In genomic region chr2:172550419-172550818, GRCh38 we compare ENCODE assay signal across 16 cellular contexts. TPM values are rescaled to one million over a fixed set of nuclear protein-coding genes. Genes with fewer than 3 reads are reported as not detected.
DNase-seq lines count a peak whose midpoint lies in the region; ATAC-seq and TF ChIP-seq lines count a peak whose summit lies in the region.
"Had no signal": no experiment of that assay in that cellular context is flagged by ENCODE, and none has a peak within 500 bp of the region (broad histone marks: within the 10 kb centered on the region; RNA-seq: fewer than 3 reads in every experiment).

No MANE protein-coding gene starts in this region.

- ATAC-seq in CD4-positive, alpha-beta T cell (ENCODE audit: poor library complexity): no peak
- ATAC-seq in GM23338 (no peak), WTC11 (no peak), omental fat pad (ENCODE audit: low FRiP score) (no peak)

- H4K20me1 ChIP-seq in GM23338 (replicated peaks; ENCODE audit: insufficient read depth) (no peaks in the 10 kb centered on the region), PC-9 (ENCODE audit: insufficient read depth) (no peaks in the 10 kb centered on the region)

- POLR2A ChIA-PET in CD4-positive, alpha-beta T cell (lab: Charles Lee): interaction anchor here (2.0 to 2.5 kb wide), 2 partner anchors 43 to 55 kb away, joined by 6 to 7 read pairs; no protein-coding TSS in a partner anchor
- POLR2A ChIA-PET in WTC11 (lab: Charles Lee): no interaction called here
- POLR2A ChIA-PET in PC-9 (lab: Charles Lee; ENCODE audit: unreplicated experiment): no interaction called here

- no peaks in the 10 kb centered on the region for H3K79me2 ChIP-seq in GM23338 (replicated peaks; ENCODE audit: insufficient read depth)
- no peaks in the 10 kb centered on the region for H3K79me2 ChIP-seq in mesendoderm (ENCODE audit: control insufficient read depth, insufficient read depth, low read length)
- no peaks in the 10 kb centered on the region for H3K79me2 ChIP-seq in PC-9 (ENCODE audit: low read depth)

- peaks cover 18% of the 10 kb centered on the region for H3K36me3 ChIP-seq in GM23338 (ENCODE audit: insufficient read depth)
- no peaks in the 10 kb centered on the region for H3K36me3 ChIP-seq in mesendoderm (ENCODE audit: control insufficient read depth, insufficient read depth, low read length)
- H3K36me3 ChIP-seq in PC-9 (ENCODE audit: low read depth): no peaks in the 10 kb centered on the region
- H3K36me3 ChIP-seq: HAP-1 had no signal

- H3K4me1 Mint-ChIP-seq in CD4-positive, alpha-beta T cell (ENCODE audit: low read depth): peaks cover 46% of the 10 kb centered on the region
- peaks cover 56% of the 10 kb centered on the region for H3K4me1 Mint-ChIP-seq in GM23338
- H3K4me1 Mint-ChIP-seq in WTC11: peaks cover 80% of the 10 kb centered on the region

- intact Hi-C loops in CD4-positive, alpha-beta T cell (cut with DNase I, micrococcal nuclease): loop anchor here in 1 of 2 experiments (5.0 to 10.0 kb wide), 8 partner anchors 123 to 1704 kb away; partner anchors contain the start of genes DCAF17, DYNC1I2, GORASP2 and ITGA6
- intact Hi-C loops in PC-9 (cut with micrococcal nuclease; ENCODE audit: unreplicated experiment): no loop called here

- H3K9me3 Mint-ChIP-seq in CD4-positive, alpha-beta T cell: no peaks in the 10 kb centered on the region
- H3K9me3 Mint-ChIP-seq in GM23338 (peaks cover 44% of the 10 kb centered on the region), WTC11 (peaks cover 29% of the 10 kb centered on the region)
- H3K9me3 Mint-ChIP-seq: CD8-positive, alpha-beta memory T cell had no signal

- H2AK5ac ChIP-seq in mesendoderm (ENCODE audit: low read length): no peak overlapping the region

- no peaks in the 10 kb centered on the region for H3K27me3 Mint-ChIP-seq in CD4-positive, alpha-beta T cell
- H3K27me3 Mint-ChIP-seq in GM23338 (ENCODE audit: insufficient read depth, low read depth, poor library complexity): peaks cover 2% of the 10 kb centered on the region
- peaks cover 6% of the 10 kb centered on the region for H3K27me3 Mint-ChIP-seq in WTC11 (ENCODE audit: low read depth)
- H3K27me3 Mint-ChIP-seq: B cell; CD8-positive, alpha-beta memory T cell had no signal

- H3K79me1 ChIP-seq in mesendoderm (ENCODE audit: low read length): no peaks in the 10 kb centered on the region

- H3K36me3 Mint-ChIP-seq in CD4-positive, alpha-beta T cell (ENCODE audit: low read depth): peaks cover 10% of the 10 kb centered on the region
- H3K36me3 Mint-ChIP-seq in GM23338 (ENCODE audit: low read depth) (peaks cover 45% of the 10 kb centered on the region), WTC11 (peaks cover 51% of the 10 kb centered on the region)

- H2BK15ac ChIP-seq in mesendoderm (replicated peaks; ENCODE audit: low read depth): no peak overlapping the region

- no peak for DNase-seq in CD4-positive, alpha-beta T cell
- DNase-seq in GM23338 (ENCODE audit: low spot score): no peak
- DNase-seq in WTC11 (ENCODE audit: low spot score): no peak
- DNase-seq in mesendoderm: peak; percentile 64
- DNase-seq in PC-9: no peak
- DNase-seq in inferior parietal cortex (ENCODE audit: extremely low spot score): no peak
- DNase-seq in omental fat pad (ENCODE audit: low spot score): no peak
- DNase-seq: DMS 273 treated with DMSO at 0.1 percent for 48 hours; NCI-H1092; NCI-H1694; NCI-H345; NCI-H69; NK-92 treated with Interleukin-12 subunit alpha and Interleukin-12 subunit beta, amount 100 ng/mL, for 24 hours had no signal

- no peak overlapping the region for H3K27ac Mint-ChIP-seq in CD4-positive, alpha-beta T cell
- H3K27ac Mint-ChIP-seq in GM23338: peak overlapping the region; percentile 85
- peak overlapping the region; percentile 99 for H3K27ac Mint-ChIP-seq in WTC11
- H3K27ac Mint-ChIP-seq: B cell had no signal

- H3K18ac ChIP-seq in mesendoderm (ENCODE audit: low read length): peak overlapping the region; percentile 98

- no peaks in the 10 kb centered on the region for H3F3A ChIP-seq in GM23338 (replicated peaks; ENCODE audit: low read depth)
- H3F3A ChIP-seq in PC-9 (ENCODE audit: insufficient read depth, low read depth): peaks cover 24% of the 10 kb centered on the region; the same call in 1 of the 2 replicates

- no peak for TF ChIP-seq CTCF in CD4-positive, alpha-beta T cell (IDR thresholded peaks at IDR 0.05)
- no peak for TF ChIP-seq CTCF in GM23338 (conservative IDR thresholded peaks at IDR 0.05; ENCODE audit: low read depth in 2 of 2)
- no peak for TF ChIP-seq CTCF in WTC11 (IDR thresholded peaks at IDR 0.05)
- no peak for TF ChIP-seq CTCF in PC-9 (conservative IDR thresholded peaks at IDR 0.05)
- no peak for TF ChIP-seq CTCF in omental fat pad (IDR thresholded peaks at IDR 0.05)

- H3K4ac ChIP-seq in mesendoderm (ENCODE audit: low read depth, low read length): no peak overlapping the region

- BruUV-seq in PC-9 (replicated peaks; lab: Mats Ljungman, UMichigan): no TSS peak

- H3K4me3 Mint-ChIP-seq in CD4-positive, alpha-beta T cell: peak overlapping the region; percentile 52
- no peak overlapping the region for H3K4me3 Mint-ChIP-seq in GM23338
- H3K4me3 Mint-ChIP-seq in WTC11: 0 out of 2 replicates have a peak overlapping the region, but pooled peaks have one; percentile 20
- H3K4me3 Mint-ChIP-seq: B cell had no signal

- H4K8ac ChIP-seq in mesendoderm (ENCODE audit: low read depth, low read length): no peak overlapping the region

- H3K27ac ChIP-seq in CD4-positive, alpha-beta T cell (ENCODE audit: low read depth, low read length): no peak overlapping the region
- H3K27ac ChIP-seq in GM23338 (ENCODE audit: low read depth) (peak overlapping the region; percentile 35), mesendoderm (ENCODE audit: low read depth, low read length) (peak overlapping the region; percentile 56), PC-9 (no peak overlapping the region)

- H3K9me3 ChIP-seq in CD4-positive, alpha-beta T cell (ENCODE audit: control insufficient read depth, low read length): no peaks in the 10 kb centered on the region
- no peaks in the 10 kb centered on the region; the same call in 1 of the 2 replicates for H3K9me3 ChIP-seq in PC-9 (ENCODE audit: insufficient read depth, low read depth)
- H3K9me3 ChIP-seq: HAP-1 had no signal

- no peaks in the 10 kb centered on the region for H3K27me3 ChIP-seq in CD4-positive, alpha-beta T cell (ENCODE audit: control insufficient read depth, insufficient read depth, low read length)
- H3K27me3 ChIP-seq in GM23338 (ENCODE audit: insufficient read depth) (0 out of 2 replicates have a peak, but pooled peaks cover 3% of the 10 kb centered on the region), mesendoderm (ENCODE audit: insufficient read depth, low read length, poor library complexity) (no peaks in the 10 kb centered on the region), PC-9 (ENCODE audit: insufficient read depth, low read depth) (no peaks in the 10 kb centered on the region)

- H2AFZ ChIP-seq in GM23338 (no peak overlapping the region), PC-9 (no peak overlapping the region; the same call in 1 of the 2 replicates)

- no peak overlapping the region for H3K4me3 ChIP-seq in GM23338
- H3K4me3 ChIP-seq in mesendoderm (ENCODE audit: low read length): no peak overlapping the region
- no peak overlapping the region for H3K4me3 ChIP-seq in PC-9
- H3K4me3 ChIP-seq: HAP-1 had no signal

- H2BK120ac ChIP-seq in mesendoderm (ENCODE audit: low read depth, low read length): peak overlapping the region; percentile 94

- H3K56ac ChIP-seq in mesendoderm (ENCODE audit: low read length): peak overlapping the region; percentile 19

- H3K4me2 ChIP-seq in GM23338 (peak overlapping the region; percentile 8), mesendoderm (ENCODE audit: low read length) (no peak overlapping the region), PC-9 (no peak overlapping the region)

- no peak overlapping the region for H4K5ac ChIP-seq in mesendoderm (ENCODE audit: low read length)

- CTCF ChIA-PET in CD4-positive, alpha-beta T cell (lab: Charles Lee): no interaction called here
- CTCF ChIA-PET in WTC11 (lab: Charles Lee) (interaction anchor here (3.0 kb wide), 1 partner anchor 124 kb away, joined by 14 read pairs; no protein-coding TSS in a partner anchor), PC-9 (lab: Charles Lee) (no interaction called here)

- H2BK5ac ChIP-seq in mesendoderm (ENCODE audit: low read length): no peak overlapping the region

- H3K9me2 ChIP-seq in GM23338 (ENCODE audit: insufficient read depth): no peaks in the 10 kb centered on the region
- H3K9me2 ChIP-seq in PC-9 (ENCODE audit: insufficient read depth): no peaks in the 10 kb centered on the region

- H3K4me1 ChIP-seq in GM23338 (ENCODE audit: insufficient read depth): peaks cover 59% of the 10 kb centered on the region
- H3K4me1 ChIP-seq in mesendoderm (ENCODE audit: control insufficient read depth, low read depth, low read length): peaks cover 6% of the 10 kb centered on the region
- peaks cover 56% of the 10 kb centered on the region for H3K4me1 ChIP-seq in PC-9 (replicated peaks; ENCODE audit: insufficient read depth)

- H3K23ac ChIP-seq in mesendoderm (ENCODE audit: low read length): no peak overlapping the region

- no peak overlapping the region for H3K9ac ChIP-seq in mesendoderm (ENCODE audit: low read length)

TF ChIP-seq in GM23338, 12 proteins besides CTCF, POLR2A, EP300 and RAD21 (continues in another document):
- no peak for TF ChIP-seq CREB1 (CRISPR knock-in tag; IDR thresholded peaks at IDR 0.05; ENCODE audit: low read depth)

TF ChIP-seq in WTC11, 78 proteins besides CTCF, POLR2A, EP300 and RAD21 (continues in another document):
- no peak for TF ChIP-seq CDX4 (CRISPR knock-in tag; IDR thresholded peaks at IDR 0.05; ENCODE audit: borderline replicate concordance)
- no peak for TF ChIP-seq HMGA2 (CRISPR knock-in tag; IDR thresholded peaks at IDR 0.05)
- TF ChIP-seq EMX1 (CRISPR knock-in tag; IDR thresholded peaks at IDR 0.05): no peak

RNA-seq across cellular contexts. Expression of gene PDK1, which starts 5.5 kb away (rescaled TPM):
- total RNA-seq in CD4-positive, alpha-beta T cell: 10 to 100 TPM; 30.0 to 31.1 TPM
- total RNA-seq in GM23338 (2014; rRNA removed; shearing (Covaris generic)): 25.6 and 26.5 TPM in 2 replicates
- polyA plus RNA-seq in GM23338 (2016; fragmentation: Nextera tagmentation; extraction: Ambion mirVana): 42.0 and 53.7 TPM in 2 replicates
- 22.9 to 31.6 TPM (median 30.5 TPM) in 3 replicates for total RNA-seq in WTC11 (2021)
- 33.1 TPM for polyA plus RNA-seq in mesendoderm (2013, experiment 1 of 2)
- 34.5 TPM for polyA plus RNA-seq in mesendoderm (2013, experiment 2 of 2)
- total RNA-seq in PC-9 (2021): 15.9 and 18.5 TPM in 2 replicates
- 10 to 100 TPM; 12.0 to 18.8 (median 16.8) TPM for total RNA-seq in omental fat pad

Comparison
In these comparisons a context has a peak if more than half of its experiments do, and no peak if none do; other contexts are left out.
1. H3K27ac ChIP-seq: peak in GM23338 (single experiment) and mesendoderm (single experiment); none in CD4-positive, alpha-beta T cell (single experiment) and PC-9 (single experiment).